17 cellular contexts compared by ENCODE assay signal in genomic region chr20:37317316-37317715, GRCh38. TPM values are rescaled to one million over a fixed set of nuclear protein-coding genes. Genes with fewer than 3 reads are reported as not detected.
DNase-seq lines count a peak whose midpoint lies in the region; ATAC-seq, FAIRE-seq and TF ChIP-seq lines count a peak whose summit lies in the region.
"Had no signal": no experiment of that assay in that cellular context is flagged by ENCODE, and none has a peak within 500 bp of the region (broad histone marks: within the 10 kb centered on the region; RNA-seq: fewer than 3 reads in every experiment).

No MANE protein-coding gene starts in this region.

- no peaks in the 10 kb centered on the region for H3K9me3 ChIP-seq in CD4-positive, alpha-beta T cell (ENCODE audit: control insufficient read depth, low read length)
- no peaks in the 10 kb centered on the region for H3K9me3 ChIP-seq in osteoblast (ENCODE audit: low read depth, low read length)

- peaks cover 22% of the 10 kb centered on the region for H3K36me3 ChIP-seq in osteoblast (ENCODE audit: insufficient read depth, low read length)

- H3K4me1 Mint-ChIP-seq in CD4-positive, alpha-beta T cell (ENCODE audit: low read depth) = peaks cover 21% of the 10 kb centered on the region
- H3K4me1 Mint-ChIP-seq in IgD-negative memory B cell = peaks cover 34 to 42% (median 39%) of the 10 kb centered on the region in 3 donors
- peaks cover 29% of the 10 kb centered on the region for H3K4me1 Mint-ChIP-seq in central memory CD8-positive, alpha-beta T cell

- H3K27ac Mint-ChIP-seq in CD4-positive, alpha-beta T cell = peak overlapping the region; percentile 84
- H3K27ac Mint-ChIP-seq in IgD-negative memory B cell = peak overlapping the region; percentile 46 to 99 (median 96)
- peak overlapping the region; percentile 60 for H3K27ac Mint-ChIP-seq in central memory CD8-positive, alpha-beta T cell (ENCODE audit: low read depth)
- H3K27ac Mint-ChIP-seq: activated naive CD4-positive, alpha-beta T cell treated with anti-CD3 and anti-CD28 coated beads for 36 hours had no signal

- no peaks in the 10 kb centered on the region for H3K27me3 ChIP-seq in CD4-positive, alpha-beta T cell (ENCODE audit: control insufficient read depth, insufficient read depth, low read length)
- no peaks in the 10 kb centered on the region for H3K27me3 ChIP-seq in osteoblast (ENCODE audit: insufficient read depth, low read length)

- POLR2A ChIA-PET in CD4-positive, alpha-beta T cell (lab: Charles Lee) = no interaction called here

- no peak overlapping the region for H2AFZ ChIP-seq in osteoblast (ENCODE audit: low read length)

- H4K20me1 ChIP-seq in osteoblast (ENCODE audit: insufficient read depth, low read length) = no peaks in the 10 kb centered on the region

- no peak overlapping the region for H3K4me3 ChIP-seq in osteoblast (ENCODE audit: insufficient read depth, low read length)

- no peaks in the 10 kb centered on the region for H3K9me3 Mint-ChIP-seq in CD4-positive, alpha-beta T cell
- no peaks in the 10 kb centered on the region for H3K9me3 Mint-ChIP-seq in IgD-negative memory B cell
- H3K9me3 Mint-ChIP-seq in central memory CD8-positive, alpha-beta T cell = no peaks in the 10 kb centered on the region
- H3K9me3 Mint-ChIP-seq: activated naive CD4-positive, alpha-beta T cell treated with anti-CD3 and anti-CD28 coated beads for 36 hours had no signal

- peaks cover 27% of the 10 kb centered on the region for H3K36me3 Mint-ChIP-seq in CD4-positive, alpha-beta T cell (ENCODE audit: low read depth)
- peaks cover 6% of the 10 kb centered on the region for H3K36me3 Mint-ChIP-seq in IgD-negative memory B cell
- peaks cover 15% of the 10 kb centered on the region for H3K36me3 Mint-ChIP-seq in central memory CD8-positive, alpha-beta T cell (ENCODE audit: insufficient read depth)

- H3K4me3 Mint-ChIP-seq in CD4-positive, alpha-beta T cell = no peak overlapping the region
- no peak overlapping the region for H3K4me3 Mint-ChIP-seq in IgD-negative memory B cell
- H3K4me3 Mint-ChIP-seq in central memory CD8-positive, alpha-beta T cell = no peak overlapping the region
- H3K4me3 Mint-ChIP-seq: activated CD8-positive, alpha-beta memory T cell treated with anti-CD3 and anti-CD28 coated beads, Interleukin-2, amount 10 ng/mL, durations not matched to agents 7 days and 5 days; activated naive CD4-positive, alpha-beta T cell treated with anti-CD3 and anti-CD28 coated beads for 36 hours had no signal

- intact Hi-C loops in CD4-positive, alpha-beta T cell (cut with DNase I, micrococcal nuclease) = no loop called here

- TF ChIP-seq CTCF in CD4-positive, alpha-beta T cell (IDR thresholded peaks at IDR 0.05) = no peak
- TF ChIP-seq CTCF in osteoblast (IDR thresholded peaks at IDR 0.05; ENCODE audit: extremely low read depth, low read depth, low read length) = no peak

- H3K4me1 ChIP-seq in osteoblast (ENCODE audit: insufficient read depth, low read length) = peaks cover 36% of the 10 kb centered on the region

- no peak for DNase-seq in CD4-positive, alpha-beta T cell
- DNase-seq in central memory CD8-positive, alpha-beta T cell (ENCODE audit: low spot score in 2 of 2) = no peak
- DNase-seq in osteoblast (ENCODE audit: insufficient read length, low spot score, missing footprints) (no peak), GM19239 (ENCODE audit: insufficient read length, low spot score) (no peak), T1000 (lab: John Stamatoyannopoulos, UW) (no peak)
- no peak for DNase-seq in stimulated activated CD4-positive, alpha-beta T cell treated with anti-CD3 and anti-CD28 coated beads, Interleukin-4, amount 100 ng/mL, for 4 hours
- DNase-seq: activated CD8-positive, alpha-beta memory T cell treated with anti-CD3 and anti-CD28 coated beads, Interleukin-2, amount 10 ng/mL, durations not matched to agents 7 days and 5 days; activated naive CD4-positive, alpha-beta T cell treated with anti-CD3 and anti-CD28 coated beads for 36 hours; DMS153; hypothalamus; NCI-H2081 treated with DMSO at 0.1 percent for 48 hours; NCI-H69 had no signal

- FAIRE-seq in GM19239 (lab: Jason Lieb, UNC) = no peak

- H3K79me2 ChIP-seq in osteoblast (ENCODE audit: insufficient read depth, low read length) = peaks cover 25% of the 10 kb centered on the region

- ATAC-seq in CD4-positive, alpha-beta T cell (ENCODE audit: poor library complexity) = no peak
- ATAC-seq in central memory CD8-positive, alpha-beta T cell (replicated peaks; ENCODE audit: extremely low read depth, poor library complexity, severe bottlenecking) = no peak
- ATAC-seq: sciatic nerve had no signal

- no peak overlapping the region for H3K27ac ChIP-seq in CD4-positive, alpha-beta T cell (ENCODE audit: low read depth, low read length)
- peak overlapping the region; percentile 18 for H3K27ac ChIP-seq in osteoblast (ENCODE audit: low read depth, low read length)
- H3K27ac ChIP-seq: VCaP had no signal

- H3K4me2 ChIP-seq in osteoblast (ENCODE audit: insufficient read depth, low read length) = no peak overlapping the region

- CTCF ChIA-PET in CD4-positive, alpha-beta T cell (lab: Charles Lee) = no interaction called here

- no peaks in the 10 kb centered on the region for H3K27me3 Mint-ChIP-seq in CD4-positive, alpha-beta T cell
- H3K27me3 Mint-ChIP-seq in IgD-negative memory B cell = no peaks in the 10 kb centered on the region
- H3K27me3 Mint-ChIP-seq in central memory CD8-positive, alpha-beta T cell = no peaks in the 10 kb centered on the region
- H3K27me3 Mint-ChIP-seq: activated CD8-positive, alpha-beta memory T cell treated with anti-CD3 and anti-CD28 coated beads, Interleukin-2, amount 10 ng/mL, durations not matched to agents 7 days and 5 days had no signal

RNA-seq across cellular contexts. Expression of gene MANBAL, which starts 27.9 kb away (rescaled TPM):
- 1 to 10 TPM; 3.5 to 4.2 TPM for total RNA-seq in CD4-positive, alpha-beta T cell
- 27.7 TPM for polyA plus RNA-seq in IgD-negative memory B cell
- 14.1 and 17.7 TPM in 2 replicates for total RNA-seq in osteoblast

RNA-seq across cellular contexts. Expression of gene SRC, which starts 28.6 kb away (rescaled TPM):
- 1 to 10 TPM; 2.5 to 3.1 TPM for total RNA-seq in CD4-positive, alpha-beta T cell
- polyA plus RNA-seq in IgD-negative memory B cell = 2.3 TPM
- 22.1 and 22.4 TPM in 2 replicates for total RNA-seq in osteoblast

RNA-seq across cellular contexts. Expression of gene GHRH, which starts 55.7 kb away (rescaled TPM):
- total RNA-seq in CD4-positive, alpha-beta T cell = not detected
- not detected for polyA plus RNA-seq in IgD-negative memory B cell
- total RNA-seq in osteoblast = not detected in 2 replicates
- total RNA-seq: activated CD8-positive, alpha-beta memory T cell treated with anti-CD3 and anti-CD28 coated beads, Interleukin-2, amount 10 ng/mL, durations not matched to agents 7 days and 5 days; activated naive CD4-positive, alpha-beta T cell treated with anti-CD3 and anti-CD28 coated beads for 36 hours; osteocyte; sciatic nerve; temporal lobe had no signal
